ENCODE assay signal across 28 cellular contexts in genomic region chr20:58004146-58004545, GRCh38.
"Had no signal": no experiment of that assay in that cellular context is flagged by ENCODE, and none has a peak within 500 bp of the region (broad histone marks: within the 10 kb centered on the region; RNA-seq: fewer than 3 reads in every experiment).

No MANE protein-coding gene starts in this region.

- DNase-seq: activated CD4-positive, alpha-beta memory T cell treated with anti-CD3 and anti-CD28 coated beads, Interleukin-2, amount 10 ng/mL, durations not matched to agents 7 days and 5 days; activated CD4-positive, alpha-beta T cell treated with anti-CD3 and anti-CD28 coated beads, Interleukin-2, amount 50 U/mL, for 1 hour; activated CD4-positive, CD25-positive, alpha-beta regulatory T cell; activated naive CD4-positive, alpha-beta T cell treated with anti-CD3 and anti-CD28 coated beads, Interleukin-2, amount 50 U/mL, for 16 hours; activated naive CD8-positive, alpha-beta T cell treated with anti-CD3 and anti-CD28 coated beads, Interleukin-2, amount 10 ng/mL, durations not matched to agents 7 days and 5 days; activated T-cell treated with anti-CD3 and anti-CD28 coated beads for 4 hours; activated T-cell treated with anti-CD3 and anti-CD28 coated beads, Interleukin-2, amount 50 U/mL, for 48 hours; adrenal gland; anterior cingulate cortex; MV-4-11; NCI-H1092 treated with DMSO at 0.1 percent for 48 hours; NCI-H1417 treated with DMSO at 0.1 percent for 48 hours; NCI-H1694; NCI-H2029; NCI-H2107; NCI-H226; NCI-H526 treated with DMSO at 0.1 percent for 48 hours; OCI-M1; Right ventricle myocardium superior; RPMI8226; SK-N-SH; T-helper 1 cell had no signal

- H3K27ac Mint-ChIP-seq: activated CD4-positive, alpha-beta memory T cell treated with anti-CD3 and anti-CD28 coated beads, Interleukin-2, amount 10 ng/mL, durations not matched to agents 7 days and 5 days; activated naive CD8-positive, alpha-beta T cell treated with anti-CD3 and anti-CD28 coated beads, Interleukin-2, amount 10 ng/mL, durations not matched to agents 7 days and 5 days; activated T-helper 17 cell treated with anti-CD3 and anti-CD28 coated beads, Interleukin-2, amount 50 U/mL, for 72 hours had no signal

- H3K9me3 Mint-ChIP-seq: activated CD4-positive, alpha-beta memory T cell treated with anti-CD3 and anti-CD28 coated beads, Interleukin-2, amount 10 ng/mL, durations not matched to agents 7 days and 5 days; activated naive CD8-positive, alpha-beta T cell treated with anti-CD3 and anti-CD28 coated beads, Interleukin-2, amount 10 ng/mL, durations not matched to agents 7 days and 5 days; activated T-helper 17 cell treated with anti-CD3 and anti-CD28 coated beads, Interleukin-2, amount 50 U/mL, for 72 hours; central memory CD8-positive, alpha-beta T cell had no signal

- H3K27me3 Mint-ChIP-seq: activated CD4-positive, alpha-beta memory T cell treated with anti-CD3 and anti-CD28 coated beads, Interleukin-2, amount 10 ng/mL, durations not matched to agents 7 days and 5 days had no signal

- H3K9me3 ChIP-seq: adrenal gland, breast epithelium, SJCRH30, SK-N-SH had no signal

- H3K27ac ChIP-seq: adrenal gland, breast epithelium, SJCRH30, VCaP had no signal

- ATAC-seq: activated T-helper 17 cell treated with anti-CD3 and anti-CD28 coated beads, Interleukin-2, amount 50 U/mL, for 72 hours; Panc1 had no signal

- H3K4me3 Mint-ChIP-seq: activated CD4-positive, alpha-beta memory T cell treated with anti-CD3 and anti-CD28 coated beads, Interleukin-2, amount 10 ng/mL, durations not matched to agents 7 days and 5 days; activated naive CD8-positive, alpha-beta T cell treated with anti-CD3 and anti-CD28 coated beads, Interleukin-2, amount 10 ng/mL, durations not matched to agents 7 days and 5 days; activated T-helper 17 cell treated with anti-CD3 and anti-CD28 coated beads, Interleukin-2, amount 50 U/mL, for 72 hours; central memory CD8-positive, alpha-beta T cell had no signal

- H3K27me3 ChIP-seq: adrenal gland, breast epithelium, SJCRH30 had no signal

- H3K36me3 Mint-ChIP-seq: activated naive CD8-positive, alpha-beta T cell treated with anti-CD3 and anti-CD28 coated beads, Interleukin-2, amount 10 ng/mL, durations not matched to agents 7 days and 5 days had no signal

- H3K36me3 ChIP-seq: adrenal gland, breast epithelium, SJCRH30 had no signal

- H3K4me3 ChIP-seq: adrenal gland, breast epithelium, SJCRH30 had no signal

- H3K4me1 Mint-ChIP-seq: activated CD4-positive, alpha-beta memory T cell treated with anti-CD3 and anti-CD28 coated beads, Interleukin-2, amount 10 ng/mL, durations not matched to agents 7 days and 5 days; activated naive CD8-positive, alpha-beta T cell treated with anti-CD3 and anti-CD28 coated beads, Interleukin-2, amount 10 ng/mL, durations not matched to agents 7 days and 5 days; activated T-helper 17 cell treated with anti-CD3 and anti-CD28 coated beads, Interleukin-2, amount 50 U/mL, for 72 hours; central memory CD8-positive, alpha-beta T cell had no signal
